ENCODE assay signal across 16 cellular contexts in genomic region chr4:152970102-152970820, GRCh38. TPM values are rescaled to one million over a fixed set of nuclear protein-coding genes. Genes with fewer than 3 reads are reported as not detected.
DNase-seq lines count a peak whose midpoint lies in the region; ATAC-seq, FAIRE-seq and TF ChIP-seq lines count a peak whose summit lies in the region.
"Had no signal": no experiment of that assay in that cellular context is flagged by ENCODE, and none has a peak within 500 bp of the region (broad histone marks: within the 10 kb centered on the region; RNA-seq: fewer than 3 reads in every experiment).

No MANE protein-coding gene starts in this region.

- ATAC-seq in SK-N-SH treated with all-trans-retinoic acid at 6 μM for 48 hours: peak; percentile 35; the same call in 2 of the 3 replicates
- no peak for ATAC-seq in GM19351 (IDR thresholded peaks at IDR 0.05; ENCODE audit: unreplicated experiment)
- ATAC-seq: activated naive CD4-positive, alpha-beta T cell treated with anti-CD3 and anti-CD28 coated beads, Interleukin-2, amount 50 U/mL, for 72 hours; CD8-positive, alpha-beta T cell; stimulated activated naive CD8-positive, alpha-beta T cell treated with anti-CD3 and anti-CD28 coated beads, Interleukin-15, Interleukin-2, amounts not matched to agents 100 U/mL and 50 U/mL, for 24 hours had no signal

- no peak for FAIRE-seq in small intestine (lab: Jason Lieb, UNC)

- peaks cover 0 to 6% of the 10 kb centered on the region in 2 donors for H3K36me3 ChIP-seq in small intestine (ENCODE audit: control insufficient read depth in 2 of 2, insufficient read depth in 2 of 2, low read length in 2 of 2)
- H3K36me3 ChIP-seq: prostate gland had no signal

- TF ChIP-seq CTCF in fibroblast of mammary gland (conservative IDR thresholded peaks at IDR 0.05; ENCODE audit: control insufficient read depth, insufficient read depth, low read depth, low read length): no peak

- DNase-seq in H4 (ENCODE audit: low spot score): peak; percentile 44
- DNase-seq in fibroblast of mammary gland (ENCODE audit: low read depth): peak; percentile 25
- peak; percentile 79 for DNase-seq in small intestine
- no peak for DNase-seq in NK-92 (lab: John Stamatoyannopoulos, UW; ENCODE audit: unreplicated experiment)
- DNase-seq in NAMALWA (ENCODE audit: low spot score): no peak
- no peak for DNase-seq in GM19238 (ENCODE audit: insufficient read length, low spot score)
- DNase-seq: CD8-positive, alpha-beta T cell; effector CD4-positive, alpha-beta T cell; HCEC 1CT; Peyer's patch; stimulated activated CD4-positive, alpha-beta T cell treated with anti-CD3 and anti-CD28 coated beads, Interleukin-4, amount 100 ng/mL, for 1 hour; stimulated activated naive CD8-positive, alpha-beta T cell treated with anti-CD3 and anti-CD28 coated beads, Interleukin-15, Interleukin-2, amounts not matched to agents 100 U/mL and 50 U/mL, for 24 hours had no signal

- H3K4me1 ChIP-seq in small intestine (ENCODE audit: control insufficient read depth in 2 of 2, insufficient read depth in 1 of 2, low read depth in 1 of 2, low read length in 1 of 2): no peaks in the 10 kb centered on the region
- H3K4me1 ChIP-seq: Peyer's patch, prostate gland had no signal

- 30 to 52% (median 35%) methylated on average over 3 of the region's 3 CpGs for WGBS in small intestine, 3 donors

- H3K4me3 ChIP-seq in fibroblast of mammary gland (ENCODE audit: control insufficient read depth, low read depth, low read length): no peak overlapping the region
- H3K4me3 ChIP-seq in small intestine (ENCODE audit: low read depth in 1 of 2, low read length in 2 of 2): no peak overlapping the region
- H3K4me3 ChIP-seq: Peyer's patch, prostate gland had no signal

- no peaks in the 10 kb centered on the region for H3K9me3 ChIP-seq in small intestine (ENCODE audit: control insufficient read depth, low read depth)
- H3K9me3 ChIP-seq: Peyer's patch, prostate gland had no signal

- H3K27me3 ChIP-seq in small intestine (ENCODE audit: control insufficient read depth in 2 of 2, insufficient read depth in 2 of 2, low read length in 2 of 2): no peaks in the 10 kb centered on the region
- H3K27me3 ChIP-seq: Peyer's patch had no signal

- peak overlapping the region in 1 of 2 donors; percentile 68 for H3K27ac ChIP-seq in small intestine (ENCODE audit: low read depth in 1 of 2, low read length in 1 of 2)

TF ChIP-seq in SK-N-SH treated with all-trans-retinoic acid at 6 μM for 48 hours, 23 proteins besides CTCF, POLR2A, EP300 and RAD21:
- TF ChIP-seq TSHZ2 (CRISPR knock-in tag; IDR thresholded peaks at IDR 0.05) (no peak), ISL1 (CRISPR knock-in tag; IDR thresholded peaks at IDR 0.05) (peak; percentile 64)

RNA-seq across cellular contexts. Expression of gene FHDC1, which starts 34.1 kb away (rescaled TPM):
- total RNA-seq in H4 (2014; rRNA removed; shearing (Covaris generic)): 0.10 and 0.15 TPM in 2 replicates
- polyA plus RNA-seq in small intestine: 10 to 100 TPM in 1 of 3 donors, 1 to 10 TPM in 2; 3.7 to 12.7 (median 9.7) TPM

Comparison
In these comparisons a context has a peak if more than half of its experiments do, and no peak if none do; other contexts are left out.
1. DNase-seq: peak in H4 (single experiment), fibroblast of mammary gland (single experiment) and small intestine (single experiment); none in NK-92 (single experiment), NAMALWA (single experiment) and GM19238 (single experiment).